In the genomic region with DNA sequence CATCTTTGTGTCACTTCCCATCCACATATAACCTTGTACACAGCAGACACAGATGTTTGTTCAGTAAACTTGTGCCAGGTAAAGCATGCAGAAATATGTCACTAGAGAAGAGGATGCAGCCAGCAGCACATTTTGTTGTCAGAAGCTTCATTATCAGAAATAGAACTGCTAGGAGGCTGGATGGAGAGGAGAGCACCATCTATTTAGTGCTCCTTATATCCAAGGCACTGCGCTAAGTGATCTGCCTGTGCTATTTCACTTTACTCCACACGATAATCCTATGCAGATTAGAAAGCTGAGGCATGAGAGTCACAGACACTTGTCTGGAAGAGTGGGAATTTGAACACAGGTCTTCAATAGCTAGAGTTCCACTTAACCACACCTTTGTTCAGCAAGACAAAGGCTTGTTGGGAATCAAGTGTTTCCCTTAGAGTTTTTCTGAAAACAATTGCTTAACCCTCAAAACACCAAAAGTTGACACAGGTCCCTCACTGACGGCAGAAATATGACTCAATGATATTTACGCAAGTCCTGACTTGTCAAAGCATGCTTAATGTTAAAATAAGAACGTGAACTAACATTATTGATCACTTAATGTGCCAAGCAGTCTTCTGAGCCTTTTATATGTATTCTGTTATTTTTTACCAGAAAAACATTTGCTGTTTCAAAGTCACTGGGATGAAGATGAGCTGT, we compare ENCODE assay signal across 11 cellular contexts. TPM values are rescaled to one million over a fixed set of nuclear protein-coding genes. Genes with fewer than 3 reads are reported as not detected.
DNase-seq lines count a peak whose midpoint lies in the region; ATAC-seq, FAIRE-seq and TF ChIP-seq lines count a peak whose summit lies in the region.
"Had no signal": no experiment of that assay in that cellular context is flagged by ENCODE, and none has a peak within 500 bp of the region (broad histone marks: within the 10 kb centered on the region; RNA-seq: fewer than 3 reads in every experiment).

No MANE protein-coding gene starts in this region.

- H3K4me2 ChIP-seq in MM.1S (ENCODE audit: low read depth, low read length) (no peak overlapping the region; the same call in 1 of the 2 replicates), astrocyte (ENCODE audit: low read length) (no peak overlapping the region)

- H3K4me3 Mint-ChIP-seq in Caco-2 (ENCODE audit: unreplicated experiment) = peak overlapping the region; percentile 83
- peak overlapping the region; percentile 70 for H3K4me3 Mint-ChIP-seq in astrocyte (ENCODE audit: unreplicated experiment)

- no peaks in the 10 kb centered on the region for H3K27me3 Mint-ChIP-seq in Caco-2 (ENCODE audit: insufficient read depth, unreplicated experiment)
- H3K27me3 Mint-ChIP-seq in astrocyte (ENCODE audit: low read depth, unreplicated experiment) = peaks cover 11% of the 10 kb centered on the region

- no peak for DNase-seq in Caco-2
- DNase-seq in MM.1S = no peak
- DNase-seq in astrocyte (ENCODE audit: low read depth) = no peak
- DNase-seq in midbrain (lab: John Stamatoyannopoulos, UW) = peak; percentile 64
- DNase-seq in NCI-H774 (lab: John Stamatoyannopoulos, UW) = no peak
- no peak for DNase-seq in GM13976 (ENCODE audit: low spot score)
- DNase-seq in CD1c-positive myeloid dendritic cell (ENCODE audit: extremely low spot score) = no peak

- H3K4me1 ChIP-seq in Caco-2 (peaks cover 8% of the 10 kb centered on the region), MM.1S (ENCODE audit: low read length) (peaks cover 6% of the 10 kb centered on the region), astrocyte (ENCODE audit: insufficient read depth, low read length) (peaks cover 12% of the 10 kb centered on the region)

- no peaks in the 10 kb centered on the region for H3K9me2 ChIP-seq in MM.1S (replicated peaks; ENCODE audit: insufficient read depth, low read length)

- no peaks in the 10 kb centered on the region for H3K9me3 Mint-ChIP-seq in Caco-2 (ENCODE audit: unreplicated experiment)
- H3K9me3 Mint-ChIP-seq in astrocyte (ENCODE audit: unreplicated experiment) = no peaks in the 10 kb centered on the region

- H3K27ac Mint-ChIP-seq in Caco-2 (ENCODE audit: unreplicated experiment) (no peak overlapping the region), astrocyte (ENCODE audit: unreplicated experiment) (no peak overlapping the region)

- H3K79me2 ChIP-seq in MM.1S (ENCODE audit: low read length) (peaks cover 26% of the 10 kb centered on the region), astrocyte (ENCODE audit: insufficient read depth, low read length) (peaks cover 17% of the 10 kb centered on the region)

- H3K36me3 Mint-ChIP-seq in Caco-2 (ENCODE audit: insufficient read depth, unreplicated experiment) (peaks cover 12% of the 10 kb centered on the region), astrocyte (ENCODE audit: low read depth, unreplicated experiment) (peaks cover 4% of the 10 kb centered on the region)

- H4K20me1 ChIP-seq in MM.1S (ENCODE audit: insufficient read depth, low read length) (no peaks in the 10 kb centered on the region), astrocyte (ENCODE audit: insufficient read depth, low read length) (peaks cover 13% of the 10 kb centered on the region)

- no peak for FAIRE-seq in astrocyte (lab: Jason Lieb, UNC)

- intact Hi-C loops in Caco-2 (cut with micrococcal nuclease; ENCODE audit: unreplicated experiment) = loop anchor here (1.0 kb wide), 1 partner anchor 24 kb away; no protein-coding TSS in a partner anchor

- H3K36me3 ChIP-seq in Caco-2 (ENCODE audit: control insufficient read depth, insufficient read depth, low read length) (no peaks in the 10 kb centered on the region; the same call in 1 of the 2 replicates), MM.1S (replicated peaks; ENCODE audit: insufficient read depth, low read length) (no peaks in the 10 kb centered on the region), astrocyte (ENCODE audit: insufficient read depth, low read length) (peaks cover 2% of the 10 kb centered on the region)

- H3K4me1 Mint-ChIP-seq in Caco-2 (ENCODE audit: low read depth, unreplicated experiment) (no peaks in the 10 kb centered on the region), astrocyte (ENCODE audit: low read depth, unreplicated experiment) (peaks cover 4% of the 10 kb centered on the region)

- ATAC-seq in HG02763 (IDR thresholded peaks at IDR 0.05; ENCODE audit: unreplicated experiment) = no peak

- no peak overlapping the region for H3K4me3 ChIP-seq in Caco-2 (ENCODE audit: low read depth, low read length)
- no peak overlapping the region for H3K4me3 ChIP-seq in MM.1S (ENCODE audit: low read length)
- H3K4me3 ChIP-seq in astrocyte (ENCODE audit: insufficient read depth, low read depth, low read length) = no peak overlapping the region

- H2AFZ ChIP-seq in MM.1S (ENCODE audit: low read length) (peak overlapping the region; percentile 84), astrocyte (ENCODE audit: low read depth, low read length) (no peak overlapping the region)

- BruUV-seq in Caco-2 (replicated peaks; lab: Mats Ljungman, UMichigan) = no TSS peak

- no peak overlapping the region for H3K9ac ChIP-seq in MM.1S (ENCODE audit: low read length)
- peak overlapping the region; percentile 89 for H3K9ac ChIP-seq in astrocyte (ENCODE audit: low read length)

- no peaks in the 10 kb centered on the region for H3K9me3 ChIP-seq in Caco-2
- H3K9me3 ChIP-seq in MM.1S (replicated peaks; ENCODE audit: insufficient read depth, low read length) = no peaks in the 10 kb centered on the region
- H3K9me3 ChIP-seq in astrocyte (ENCODE audit: insufficient read depth, low read depth, low read length) = no peaks in the 10 kb centered on the region
- H3K9me3 ChIP-seq: tibial nerve had no signal

- H3F3A ChIP-seq in MM.1S (ENCODE audit: insufficient read depth, low read length) = peaks cover 14% of the 10 kb centered on the region; the same call in 1 of the 2 replicates

- TF ChIP-seq CTCF in Caco-2 (IDR thresholded peaks at IDR 0.05; ENCODE audit: insufficient read depth in 1 of 2, low read depth in 1 of 2, low read length in 1 of 2, severe bottlenecking in 1 of 2, unreplicated experiment in 1 of 2) (no peak), MM.1S (IDR thresholded peaks at IDR 0.05; ENCODE audit: low read length) (no peak), astrocyte (IDR thresholded peaks at IDR 0.05; ENCODE audit: insufficient read depth, low read depth, low read length) (no peak), GM13976 (IDR thresholded peaks at IDR 0.05; ENCODE audit: borderline replicate concordance, control extremely low read depth, extremely low read depth, insufficient read depth, missing control alignments) (no peak)

- H3K27ac ChIP-seq in MM.1S (ENCODE audit: low read length) = no peak overlapping the region
- H3K27ac ChIP-seq in astrocyte (ENCODE audit: low read depth, low read length) = no peak overlapping the region

- no peaks in the 10 kb centered on the region for H3K27me3 ChIP-seq in Caco-2 (replicated peaks; ENCODE audit: control insufficient read depth, insufficient read depth, low read length)
- H3K27me3 ChIP-seq in MM.1S (replicated peaks; ENCODE audit: insufficient read depth, low read length) = no peaks in the 10 kb centered on the region
- H3K27me3 ChIP-seq in astrocyte (ENCODE audit: insufficient read depth, low read length) = peaks cover 16% of the 10 kb centered on the region
- H3K27me3 ChIP-seq: tibial nerve had no signal

- CTCF ChIA-PET in Caco-2 (lab: Charles Lee) = interaction anchor here (1.4 kb wide), 1 partner anchor 19 kb away, joined by 5 read pairs; no protein-coding TSS in a partner anchor

- POLR2A ChIA-PET in Caco-2 (lab: Charles Lee) = no interaction called here

- in situ Hi-C loops in GM13976 (cut with MboI; ENCODE audit: low sequenced_read_pairs, unreplicated experiment) = no loop called here

RNA-seq across cellular contexts. Expression of gene QDPR, which starts 1.2 kb away (rescaled TPM):
- 44.8 and 47.3 TPM in 2 replicates for total RNA-seq in Caco-2 (2022)
- 49.8 and 53.6 TPM in 2 replicates for total RNA-seq in astrocyte

RNA-seq across cellular contexts. Expression of gene CLRN2, which starts 1.8 kb away (rescaled TPM):
- not detected in 2 replicates for total RNA-seq in Caco-2 (2022)
- not detected in 2 replicates for total RNA-seq in astrocyte
- total RNA-seq: mesenteric fat pad, NCI-H460, tibial nerve had no signal
